2 cellular contexts compared by ENCODE assay signal in the genomic region with DNA sequence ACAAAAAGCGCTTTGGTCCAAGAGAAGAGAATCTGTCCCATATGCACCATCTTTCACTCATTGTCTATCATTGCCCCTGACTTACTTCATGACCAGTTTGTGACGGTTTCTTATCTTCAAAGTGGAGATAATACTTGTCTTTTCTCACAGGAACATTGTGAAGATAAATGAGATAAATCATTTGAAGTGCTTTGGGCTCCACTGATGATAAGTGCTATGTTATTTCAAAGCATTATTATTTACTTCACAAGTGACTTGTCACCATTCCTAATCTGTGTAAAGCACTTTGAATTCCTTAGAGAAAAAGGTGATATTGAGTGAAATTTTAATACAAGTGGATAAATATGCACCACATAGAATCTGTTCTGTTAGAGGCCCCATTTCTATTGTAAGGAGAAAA.
TF ChIP-seq lines count a peak whose summit lies in the region.

No MANE protein-coding gene starts in this region.

TF ChIP-seq in H1, 55 proteins besides CTCF, POLR2A, EP300 and RAD21:
- TF ChIP-seq KDM5A (IDR thresholded peaks at IDR 0.05; ENCODE audit: low read length): no peak
- TF ChIP-seq BACH1 (IDR thresholded peaks at IDR 0.05; ENCODE audit: low read length): no peak
- TF ChIP-seq RNF2 (IDR thresholded peaks at IDR 0.05; ENCODE audit: borderline replicate concordance, low read depth, low read length, missing control alignments, poor library complexity, severe bottlenecking): no peak
- TF ChIP-seq BRCA1 (IDR thresholded peaks at IDR 0.05; ENCODE audit: low read depth, low read length): no peak
- no peak for TF ChIP-seq ZNF274 (IDR thresholded peaks at IDR 0.05; ENCODE audit: borderline replicate concordance, extremely low read depth, low read length)

TF ChIP-seq in neural cell, 6 proteins besides CTCF, POLR2A, EP300 and RAD21:
- TF ChIP-seq POLR2AphosphoS5 (IDR thresholded peaks at IDR 0.05) (peak; percentile 68), SMC3 (conservative IDR thresholded peaks at IDR 0.05; ENCODE audit: poor library complexity) (no peak)
- TF ChIP-seq, protein P1, sequence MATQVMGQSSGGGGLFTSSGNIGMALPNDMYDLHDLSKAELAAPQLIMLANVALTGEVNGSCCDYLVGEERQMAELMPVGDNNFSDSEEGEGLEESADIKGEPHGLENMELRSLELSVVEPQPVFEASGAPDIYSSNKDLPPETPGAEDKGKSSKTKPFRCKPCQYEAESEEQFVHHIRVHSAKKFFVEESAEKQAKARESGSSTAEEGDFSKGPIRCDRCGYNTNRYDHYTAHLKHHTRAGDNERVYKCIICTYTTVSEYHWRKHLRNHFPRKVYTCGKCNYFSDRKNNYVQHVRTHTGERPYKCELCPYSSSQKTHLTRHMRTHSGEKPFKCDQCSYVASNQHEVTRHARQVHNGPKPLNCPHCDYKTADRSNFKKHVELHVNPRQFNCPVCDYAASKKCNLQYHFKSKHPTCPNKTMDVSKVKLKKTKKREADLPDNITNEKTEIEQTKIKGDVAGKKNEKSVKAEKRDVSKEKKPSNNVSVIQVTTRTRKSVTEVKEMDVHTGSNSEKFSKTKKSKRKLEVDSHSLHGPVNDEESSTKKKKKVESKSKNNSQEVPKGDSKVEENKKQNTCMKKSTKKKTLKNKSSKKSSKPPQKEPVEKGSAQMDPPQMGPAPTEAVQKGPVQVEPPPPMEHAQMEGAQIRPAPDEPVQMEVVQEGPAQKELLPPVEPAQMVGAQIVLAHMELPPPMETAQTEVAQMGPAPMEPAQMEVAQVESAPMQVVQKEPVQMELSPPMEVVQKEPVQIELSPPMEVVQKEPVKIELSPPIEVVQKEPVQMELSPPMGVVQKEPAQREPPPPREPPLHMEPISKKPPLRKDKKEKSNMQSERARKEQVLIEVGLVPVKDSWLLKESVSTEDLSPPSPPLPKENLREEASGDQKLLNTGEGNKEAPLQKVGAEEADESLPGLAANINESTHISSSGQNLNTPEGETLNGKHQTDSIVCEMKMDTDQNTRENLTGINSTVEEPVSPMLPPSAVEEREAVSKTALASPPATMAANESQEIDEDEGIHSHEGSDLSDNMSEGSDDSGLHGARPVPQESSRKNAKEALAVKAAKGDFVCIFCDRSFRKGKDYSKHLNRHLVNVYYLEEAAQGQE (IDR thresholded peaks at IDR 0.05; ENCODE audit: borderline replicate concordance): peak; percentile 54
